ENCODE assay signal across 21 cellular contexts in the genomic region with DNA sequence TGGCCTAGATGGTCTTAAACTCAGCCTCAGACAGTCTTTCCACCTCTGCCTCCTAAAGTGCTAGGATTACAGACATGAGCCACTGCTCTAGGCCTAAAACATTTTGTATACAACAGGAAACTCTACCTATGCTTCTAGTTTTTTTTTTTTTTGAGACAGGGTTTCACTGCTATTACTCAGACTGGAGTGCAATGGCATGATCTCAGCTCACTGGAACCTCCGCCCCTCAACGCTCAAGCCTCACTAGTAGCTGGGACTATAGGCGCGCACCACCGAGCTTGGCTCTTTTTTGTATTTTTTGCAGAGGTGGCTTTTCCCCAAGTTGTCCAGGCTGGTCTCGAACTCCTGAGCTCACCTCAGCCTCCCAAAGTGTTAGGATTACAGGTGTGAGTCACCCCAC. TPM values are rescaled to one million over a fixed set of nuclear protein-coding genes. Genes with fewer than 3 reads are reported as not detected.
A peak's percentile ranks its signal among the peaks of the same experiment; 100 is the strongest.
DNase-seq lines count a peak whose midpoint lies in the region; ATAC-seq and TF ChIP-seq lines count a peak whose summit lies in the region.
"Had no signal": no experiment of that assay in that cellular context is flagged by ENCODE, and none has a peak within 500 bp of the region (broad histone marks: within the 10 kb centered on the region; RNA-seq: fewer than 3 reads in every experiment).

No MANE protein-coding gene starts in this region.

- H3K4me1 Mint-ChIP-seq in T-cell: peaks cover 47 to 75% (median 65%) of the 10 kb centered on the region in 3 donors

- no peaks in the 10 kb centered on the region for H3K9me3 ChIP-seq in aorta (ENCODE audit: control insufficient read depth, low read length)
- H3K9me3 ChIP-seq: ascending aorta, testis had no signal

- peaks cover 0 to 2% of the 10 kb centered on the region in 2 donors for H3K4me1 ChIP-seq in aorta (ENCODE audit: control insufficient read depth in 1 of 2, insufficient read depth in 2 of 2, low read length in 2 of 2)

- POLR2A ChIA-PET in T-cell (lab: Charles Lee): interaction anchor here in 1 of 2 donors (0.5 to 1.0 kb wide), 2 partner anchors 14 to 17 kb away, joined by 4 to 5 read pairs; no protein-coding TSS in a partner anchor

- no peaks in the 10 kb centered on the region for H3K27me3 Mint-ChIP-seq in T-cell
- H3K27me3 Mint-ChIP-seq: B cell, memory B cell had no signal

- H3K36me3 Mint-ChIP-seq in T-cell: peaks cover 58% of the 10 kb centered on the region

- H3K9me3 Mint-ChIP-seq in T-cell: no peaks in the 10 kb centered on the region
- H3K9me3 Mint-ChIP-seq: memory B cell, neural crest cell had no signal

- H3K4me3 ChIP-seq in epithelial cell of esophagus (ENCODE audit: low read length) (no peak overlapping the region), aorta (ENCODE audit: low read length in 2 of 2) (no peak overlapping the region)
- H3K4me3 ChIP-seq: ascending aorta, testis had no signal

- TF ChIP-seq CTCF in epithelial cell of esophagus (IDR thresholded peaks at IDR 0.05; ENCODE audit: insufficient read depth, low read depth, low read length, missing control alignments): no peak

- no peak overlapping the region for H3K4me3 Mint-ChIP-seq in T-cell
- H3K4me3 Mint-ChIP-seq: B cell, memory B cell, neural crest cell had no signal

- ATAC-seq in T-cell (replicated peaks in 1 of 4): no peak
- ATAC-seq in aorta (ENCODE audit: low FRiP score): no peak
- ATAC-seq in HG02981 (IDR thresholded peaks at IDR 0.05; ENCODE audit: unreplicated experiment): no peak
- ATAC-seq in HG02588 (IDR thresholded peaks at IDR 0.05; ENCODE audit: unreplicated experiment): no peak
- ATAC-seq: right cardiac atrium had no signal

- H3K27me3 ChIP-seq in aorta (ENCODE audit: control insufficient read depth in 1 of 2, insufficient read depth in 2 of 2, low read length in 1 of 2): no peaks in the 10 kb centered on the region
- H3K27me3 ChIP-seq: ascending aorta, testis had no signal

- H3K27ac Mint-ChIP-seq in T-cell: peak overlapping the region; percentile 31 to 39
- H3K27ac Mint-ChIP-seq: B cell had no signal

- peak; percentile 21 for DNase-seq in stimulated activated CD4-positive, alpha-beta T cell treated with anti-CD3 and anti-CD28 coated beads, Interleukin-15, amount 100 ng/mL, for 24 hours
- no peak for DNase-seq in stimulated activated CD4-positive, alpha-beta T cell treated with anti-CD3 and anti-CD28 coated beads, Interleukin-4, amount 100 ng/mL, for 4 hours
- DNase-seq in T-cell (no peak), epithelial cell of esophagus (ENCODE audit: low read depth) (peak; percentile 70), aorta (no peak), cardiac septum (ENCODE audit: low spot score) (no peak)
- DNase-seq: activated CD8-positive, alpha-beta memory T cell treated with anti-CD3 and anti-CD28 coated beads, Interleukin-2, amount 50 U/mL, for 4 hours; cortex of kidney; DMS153; NCI-H2081; NCI-H526; OCI-M1; stimulated activated CD4-positive, alpha-beta T cell treated with anti-CD3 and anti-CD28 coated beads, Interleukin-1b, Interleukin-23, amount 100 ng/mL, for 48 hours; testis had no signal

- CTCF ChIA-PET in T-cell (lab: Charles Lee): interaction anchor here in 1 of 2 donors (1.4 kb wide), 1 partner anchor 22 kb away, joined by 3 read pairs; no protein-coding TSS in a partner anchor

- H3K36me3 ChIP-seq in aorta (ENCODE audit: control insufficient read depth in 1 of 2, insufficient read depth in 2 of 2, low read length in 1 of 2): peaks cover 9 to 11% of the 10 kb centered on the region in 2 donors

- intact Hi-C loops in aorta (cut with DNase I): loop anchor here in 1 of 2 donors (10.0 kb wide), 1 partner anchor 775 kb away; the partner anchor contains the start of gene PAIP2
- intact Hi-C loops in cardiac septum (cut with DNase I): no loop called here

- 89 to 96% methylated on average over 6 of the region's 6 CpGs for WGBS in aorta, 2 donors

- no peak overlapping the region for H3K27ac ChIP-seq in aorta (ENCODE audit: low read depth in 1 of 2, low read length in 2 of 2)
- H3K27ac ChIP-seq: ascending aorta, testis had no signal

RNA-seq across cellular contexts. Expression of gene HSPA9, which starts 5.4 kb away (rescaled TPM):
- total RNA-seq in T-cell (100 to 1,000 TPM; 148 to 299 (median 162) TPM), aorta (100 to 1,000 TPM; 110 to 139 TPM), cardiac septum (274 TPM)
- polyA plus RNA-seq in aorta: 10 to 100 TPM; 65.2 to 68.6 TPM

RNA-seq across cellular contexts. Expression of gene ETF1, which starts 26.7 kb away (rescaled TPM):
- 100 to 1,000 TPM in 1 of 5 donors, 10 to 100 TPM in 4; 40.1 to 115 (median 43.2) TPM for total RNA-seq in T-cell
- total RNA-seq in aorta: 100 to 1,000 TPM in 1 of 2 donors, 10 to 100 TPM in 1; 69.2 to 101 TPM
- 10 to 100 TPM; 48.5 to 79.6 TPM for polyA plus RNA-seq in aorta
- 86.8 TPM for total RNA-seq in cardiac septum

Comparison
In these comparisons a context has a peak if more than half of its experiments do, and no peak if none do; other contexts are left out.
1. DNase-seq: peak in stimulated activated CD4-positive, alpha-beta T cell treated with anti-CD3 and anti-CD28 coated beads, Interleukin-15, amount 100 ng/mL, for 24 hours (single experiment) and epithelial cell of esophagus (single experiment); none in stimulated activated CD4-positive, alpha-beta T cell treated with anti-CD3 and anti-CD28 coated beads, Interleukin-4, amount 100 ng/mL, for 4 hours (0 of 2), T-cell (0 of 34), aorta (0 of 2) and cardiac septum (single experiment).